27 cellular contexts compared by ENCODE assay signal in genomic region chr18:8381801-8382459, GRCh38.
DNase-seq lines count a peak whose midpoint lies in the region; ATAC-seq and TF ChIP-seq lines count a peak whose summit lies in the region.
"Had no signal": no experiment of that assay in that cellular context is flagged by ENCODE, and none has a peak within 500 bp of the region (broad histone marks: within the 10 kb centered on the region; RNA-seq: fewer than 3 reads in every experiment).

No MANE protein-coding gene starts in this region.

- peaks cover 33% of the 10 kb centered on the region for H3K36me3 ChIP-seq in IMR-90 (ENCODE audit: control insufficient read depth, insufficient read depth, low read length)
- H3K36me3 ChIP-seq: SJCRH30 had no signal

- H3K9me3 ChIP-seq in IMR-90 (ENCODE audit: control insufficient read depth, insufficient read depth, low read length) = no peaks in the 10 kb centered on the region
- H3K9me3 ChIP-seq: gastroesophageal sphincter, Peyer's patch, SJCRH30, vagina had no signal

- TF ChIP-seq POLR2A in IMR-90 (IDR thresholded peaks at IDR 0.05; ENCODE audit: low read depth, low read length) = no peak

- no peak overlapping the region for H3K4me3 Mint-ChIP-seq in chondrocyte (ENCODE audit: unreplicated experiment)
- H3K4me3 Mint-ChIP-seq: activated T-cell treated with anti-CD3 and anti-CD28 coated beads, Interleukin-2, amount 50 U/mL, for 24 hours; effector memory CD8-positive, alpha-beta T cell; HFFc6; IgD-negative memory B cell; T-cell had no signal

- ATAC-seq in IMR-90 (ENCODE audit: low read depth) (no peak), SK-N-SH treated with all-trans-retinoic acid at 6 μM for 48 hours (no peak), HG03442 (IDR thresholded peaks at IDR 0.05; ENCODE audit: unreplicated experiment) (no peak)
- ATAC-seq: effector memory CD8-positive, alpha-beta T cell; gastroesophageal sphincter; T-cell had no signal

- no peak overlapping the region for H4K5ac ChIP-seq in IMR-90 (ENCODE audit: low read depth, low read length)

- H2AFZ ChIP-seq in IMR-90 (replicated peaks; ENCODE audit: low read length, poor library complexity) = no peak overlapping the region
- H2AFZ ChIP-seq: GM23248 had no signal

- H3K27ac Mint-ChIP-seq in chondrocyte (ENCODE audit: unreplicated experiment) = peak overlapping the region; percentile 77
- H3K27ac Mint-ChIP-seq: activated T-cell treated with anti-CD3 and anti-CD28 coated beads, Interleukin-2, amount 50 U/mL, for 24 hours; effector memory CD8-positive, alpha-beta T cell; HFFc6; IgD-negative memory B cell; T-cell had no signal

- no peak for TF ChIP-seq RAD21 in IMR-90 (IDR thresholded peaks at IDR 0.05; ENCODE audit: low read length)

- H3K9me3 Mint-ChIP-seq in chondrocyte (ENCODE audit: low read depth) = no peaks in the 10 kb centered on the region
- H3K9me3 Mint-ChIP-seq: activated T-cell treated with anti-CD3 and anti-CD28 coated beads, Interleukin-2, amount 50 U/mL, for 24 hours; effector memory CD8-positive, alpha-beta T cell; HFFc6; T-cell had no signal

- no peak overlapping the region for H3K27ac ChIP-seq in IMR-90 (ENCODE audit: insufficient read depth, low read length)
- peak overlapping the region; percentile 21 for H3K27ac ChIP-seq in layer of hippocampus (ENCODE audit: low read depth, low read length)
- H3K27ac ChIP-seq: C4-2B, gastroesophageal sphincter, GM23248, Peyer's patch, SJCRH30, vagina had no signal

- H2BK20ac ChIP-seq in IMR-90 (ENCODE audit: low read depth, low read length) = no peak overlapping the region

- H3K23ac ChIP-seq in IMR-90 (ENCODE audit: low read depth, low read length) = no peak overlapping the region

- H3K4me2 ChIP-seq in IMR-90 (ENCODE audit: low read depth, low read length) = no peak overlapping the region
- H3K4me2 ChIP-seq: smooth muscle cell had no signal

- peaks cover 41% of the 10 kb centered on the region for H3K36me3 Mint-ChIP-seq in chondrocyte (ENCODE audit: low read depth)
- H3K36me3 Mint-ChIP-seq: IgD-negative memory B cell, T-cell had no signal

- H3K27me3 Mint-ChIP-seq in chondrocyte (ENCODE audit: low read depth) = no peaks in the 10 kb centered on the region
- H3K27me3 Mint-ChIP-seq: activated T-cell treated with anti-CD3 and anti-CD28 coated beads, Interleukin-2, amount 50 U/mL, for 24 hours; effector memory CD8-positive, alpha-beta T cell; T-cell had no signal

- peaks cover 8% of the 10 kb centered on the region for H3K4me1 ChIP-seq in IMR-90 (ENCODE audit: control insufficient read depth, insufficient read depth, low read length)
- H3K4me1 ChIP-seq: gastroesophageal sphincter, Peyer's patch, SJCRH30, vagina had no signal

- no peak overlapping the region for H2BK5ac ChIP-seq in IMR-90 (ENCODE audit: low read depth, low read length, poor library complexity, severe bottlenecking)

- POLR2A ChIA-PET in IMR-90 (lab: Charles Lee; ENCODE audit: unreplicated experiment) = no interaction called here

- no peak overlapping the region for H2BK15ac ChIP-seq in IMR-90 (ENCODE audit: low read depth, low read length)

- whole genome bisulfite sequencing in IMR-90 (ENCODE audit: extremely low coverage in 2 of 2, insufficient read length in 1 of 2), 2 experiments = no CpG with 5 or more reads among the region's 9 CpGs

- DNase-seq in IMR-90 = peak; percentile 52
- DNase-seq in chondrocyte (ENCODE audit: low spot score) = no peak
- DNase-seq in stromal cell of bone marrow (ENCODE audit: low read depth) = peak; percentile 59
- DNase-seq in hepatic stellate cell (ENCODE audit: low spot score) = no peak
- DNase-seq in AG08395 (ENCODE audit: low spot score) = no peak
- DNase-seq: activated CD4-positive, CD25-positive, alpha-beta regulatory T cell treated with anti-CD3 and anti-CD28 coated beads, Interleukin-2, amount 50 U/mL, for 72 hours; activated CD8-positive, alpha-beta memory T cell treated with anti-CD3 and anti-CD28 coated beads for 24 hours; activated naive CD4-positive, alpha-beta T cell; activated T-cell treated with anti-CD3 and anti-CD28 coated beads, Interleukin-2, amount 50 U/mL, for 24 hours; DND-41; effector memory CD8-positive, alpha-beta T cell; GM23248; HFFc6; NCI-H524 treated with DMSO at 0.1 percent for 48 hours; Peyer's patch; SJCRH30; stimulated activated CD4-positive, alpha-beta T cell treated with anti-CD3 and anti-CD28 coated beads, Interleukin-2, amount 100 ng/mL, for 24 hours; T-cell had no signal

- no peak overlapping the region for H2AK5ac ChIP-seq in IMR-90 (ENCODE audit: low read depth, low read length)

- no peak overlapping the region for H3K4me3 ChIP-seq in IMR-90 (ENCODE audit: insufficient read depth, low read depth, low read length)
- H3K4me3 ChIP-seq: gastroesophageal sphincter, GM23248, lung, Peyer's patch, SJCRH30, smooth muscle cell, vagina had no signal

- H2AK9ac ChIP-seq in IMR-90 (replicated peaks; ENCODE audit: low read depth, low read length, poor library complexity) = no peak overlapping the region

- intact Hi-C loops in IMR-90 (cut with micrococcal nuclease) = no loop called here

- H3K27me3 ChIP-seq in IMR-90 (ENCODE audit: control insufficient read depth, insufficient read depth, low read length) (no peaks in the 10 kb centered on the region), layer of hippocampus (ENCODE audit: control insufficient read depth, insufficient read depth, low read length) (no peaks in the 10 kb centered on the region)
- H3K27me3 ChIP-seq: gastroesophageal sphincter, Peyer's patch, SJCRH30, vagina had no signal

- H3K56ac ChIP-seq in IMR-90 (ENCODE audit: extremely low read depth, insufficient read depth, low read length) = no peak overlapping the region

- H4K8ac ChIP-seq in IMR-90 (ENCODE audit: low read depth in 2 of 2, low read length in 2 of 2) = no peak overlapping the region

- H3K4ac ChIP-seq in IMR-90 (ENCODE audit: low read depth, low read length) = no peak overlapping the region

- CTCF ChIA-PET in IMR-90 (lab: Yijun Ruan, JAX) = no interaction called here

- H3K14ac ChIP-seq in IMR-90 (replicated peaks; ENCODE audit: low read depth, low read length) = no peak overlapping the region

- in situ Hi-C loops in IMR-90 (cut with MboI; ENCODE audit: low sequenced_read_pairs) = loop anchor here (25.0 kb wide), 1 partner anchor 595 kb away; no protein-coding TSS in a partner anchor

- dilution Hi-C loops in IMR-90 (cut with HindIII; ENCODE audit: low sequenced_read_pairs, unreplicated experiment) = no loop called here

- H4K20me1 ChIP-seq in IMR-90 (ENCODE audit: insufficient read depth, low read length) = no peaks in the 10 kb centered on the region

- no TSS peak for BruUV-seq in IMR-90 (replicated peaks; lab: Mats Ljungman, UMichigan)

- TF ChIP-seq CTCF in IMR-90 (conservative IDR thresholded peaks at IDR 0.05; ENCODE audit: low read depth, low read length) = no peak
- no peak for TF ChIP-seq CTCF in chondrocyte (IDR thresholded peaks at IDR 0.05)

- no peak overlapping the region for H4K91ac ChIP-seq in IMR-90 (ENCODE audit: insufficient read depth, low read depth, low read length)

- H3K79me1 ChIP-seq in IMR-90 (ENCODE audit: low read depth in 1 of 2, low read length in 2 of 2) = no peaks in the 10 kb centered on the region

- H3K9ac ChIP-seq in IMR-90 (ENCODE audit: low read depth, low read length) = no peak overlapping the region
- H3K9ac ChIP-seq: GM23248 had no signal

- peaks cover 22% of the 10 kb centered on the region for H3K4me1 Mint-ChIP-seq in chondrocyte (ENCODE audit: low read depth)
- H3K4me1 Mint-ChIP-seq: IgD-negative memory B cell, T-cell had no signal

- H2BK120ac ChIP-seq in IMR-90 (ENCODE audit: low read depth, low read length) = no peak overlapping the region

- H3K18ac ChIP-seq in IMR-90 (ENCODE audit: low read depth, low read length) = no peak overlapping the region

- 0 out of 2 replicates have a peak, but pooled peaks cover 6% of the 10 kb centered on the region for H3K9me1 ChIP-seq in IMR-90 (ENCODE audit: insufficient read depth, low read length)

TF ChIP-seq in IMR-90, 13 proteins besides CTCF, POLR2A, EP300 and RAD21 (continues in another document):
- no peak for TF ChIP-seq MXI1 (IDR thresholded peaks at IDR 0.05; ENCODE audit: borderline replicate concordance, low read depth, low read length)
- TF ChIP-seq BHLHE40 (IDR thresholded peaks at IDR 0.05; ENCODE audit: low read depth, low read length) = no peak
- TF ChIP-seq CEBPB (IDR thresholded peaks at IDR 0.05; ENCODE audit: low read depth, low read length) = no peak
- TF ChIP-seq USF2 (IDR thresholded peaks at IDR 0.05; ENCODE audit: low read depth, low read length) = no peak
- TF ChIP-seq CHD1 (IDR thresholded peaks at IDR 0.05; ENCODE audit: low read depth, low read length) = no peak
- TF ChIP-seq RCOR1 (IDR thresholded peaks at IDR 0.05; ENCODE audit: insufficient replicate concordance, low read length) = no peak
- no peak for TF ChIP-seq SMC3 (IDR thresholded peaks at IDR 0.05; ENCODE audit: low read depth, low read length)
- no peak for TF ChIP-seq FOS (IDR thresholded peaks at IDR 0.05; ENCODE audit: low read depth, low read length)

TF ChIP-seq in SK-N-SH treated with all-trans-retinoic acid at 6 μM for 48 hours, 23 proteins besides CTCF, POLR2A, EP300 and RAD21 (continues in another document):
- TF ChIP-seq CSRNP3 (CRISPR knock-in tag; IDR thresholded peaks at IDR 0.05) (no peak), ARNTL (CRISPR knock-in tag; IDR thresholded peaks at IDR 0.05; ENCODE audit: borderline replicate concordance, low read depth) (no peak), CREB5 (CRISPR knock-in tag; IDR thresholded peaks at IDR 0.05; ENCODE audit: low read depth) (no peak), OSR1 (CRISPR knock-in tag; IDR thresholded peaks at IDR 0.05) (no peak), ZFP30 (CRISPR knock-in tag; IDR thresholded peaks at IDR 0.05) (no peak)

Comparison
In these comparisons a context has a peak if more than half of its experiments do, and no peak if none do; other contexts are left out.
1. DNase-seq: peak in IMR-90 (single experiment) and stromal cell of bone marrow (single experiment); none in chondrocyte (single experiment), hepatic stellate cell (single experiment) and AG08395 (single experiment).